8 cellular contexts compared by ENCODE assay signal in genomic region chr15:69760890-69761568, GRCh38.
A peak's percentile ranks its signal among the peaks of the same experiment; 100 is the strongest.
DNase-seq lines count a peak whose midpoint lies in the region; ATAC-seq and TF ChIP-seq lines count a peak whose summit lies in the region.

No MANE protein-coding gene starts in this region.

- H3K27ac ChIP-seq in ACC112 (ENCODE audit: low read depth, low read length) (peak overlapping the region; percentile 93), WERI-Rb-1 (no peak overlapping the region)

- H3K4me1 ChIP-seq in ACC112 (ENCODE audit: control insufficient read depth, insufficient read depth, low read length, unreplicated experiment): peaks cover 51% of the 10 kb centered on the region

- no peak overlapping the region for H2AFZ ChIP-seq in ACC112 (ENCODE audit: low read length, unreplicated experiment)

- H3K9me3 ChIP-seq in WERI-Rb-1 (ENCODE audit: severe bottlenecking): no peaks in the 10 kb centered on the region

- peak overlapping the region; percentile 98 for H3K27ac Mint-ChIP-seq in natural killer cell treated with Interleukin-12 subunit alpha and Interleukin-12 subunit beta and Interleukin-15 and Interleukin-18, amount 100 ng/mL, for 72 hours

- H3K36me3 ChIP-seq in ACC112 (ENCODE audit: insufficient read depth, low read length) (no peaks in the 10 kb centered on the region), WERI-Rb-1 (no peaks in the 10 kb centered on the region)

- H3K4me1 Mint-ChIP-seq in natural killer cell treated with Interleukin-12 subunit alpha and Interleukin-12 subunit beta and Interleukin-15 and Interleukin-18, amount 100 ng/mL, for 72 hours (ENCODE audit: low read depth in 2 of 2): peaks cover 70 to 72% of the 10 kb centered on the region in 2 donors

- ATAC-seq in natural killer cell treated with Interleukin-12 subunit alpha and Interleukin-12 subunit beta and Interleukin-15 and Interleukin-18, amount 100 ng/mL, for 72 hours: peak; percentile 82 to 88

- H3K4me3 ChIP-seq in ACC112 (ENCODE audit: low read depth, low read length): no peak overlapping the region
- H3K4me3 ChIP-seq in WERI-Rb-1 (ENCODE audit: low read depth, low read length): no peak overlapping the region

- H3K4me3 Mint-ChIP-seq in natural killer cell treated with Interleukin-12 subunit alpha and Interleukin-12 subunit beta and Interleukin-15 and Interleukin-18, amount 100 ng/mL, for 72 hours: peak overlapping the region; percentile 87

- peaks cover 7% of the 10 kb centered on the region for H3K9me3 Mint-ChIP-seq in natural killer cell treated with Interleukin-12 subunit alpha and Interleukin-12 subunit beta and Interleukin-15 and Interleukin-18, amount 100 ng/mL, for 72 hours

- peaks cover 3 to 4% of the 10 kb centered on the region in 2 donors for H3K27me3 Mint-ChIP-seq in natural killer cell treated with Interleukin-12 subunit alpha and Interleukin-12 subunit beta and Interleukin-15 and Interleukin-18, amount 100 ng/mL, for 72 hours

- H3K36me3 Mint-ChIP-seq in natural killer cell treated with Interleukin-12 subunit alpha and Interleukin-12 subunit beta and Interleukin-15 and Interleukin-18, amount 100 ng/mL, for 72 hours: peaks cover 2% of the 10 kb centered on the region

- H3K27me3 ChIP-seq in ACC112 (ENCODE audit: insufficient read depth, low read length) (no peaks in the 10 kb centered on the region), WERI-Rb-1 (ENCODE audit: insufficient read depth, low read depth, severe bottlenecking) (no peaks in the 10 kb centered on the region)

- H3K79me2 ChIP-seq in ACC112 (ENCODE audit: control insufficient read depth, insufficient read depth, low read length, unreplicated experiment): no peaks in the 10 kb centered on the region

- no peak for TF ChIP-seq CTCF in GM20000 (IDR thresholded peaks at IDR 0.05; ENCODE audit: extremely low read depth, missing control alignments)
- TF ChIP-seq CTCF in WERI-Rb-1 (IDR thresholded peaks at IDR 0.05; ENCODE audit: low read depth, low read length): no peak

- peak; percentile 59 for DNase-seq in GM20000 (ENCODE audit: low spot score)
- DNase-seq in M059J (ENCODE audit: low read depth): peak; percentile 99
- peak; percentile 73 for DNase-seq in activated CD4-positive, alpha-beta T cell treated with anti-CD3 and anti-CD28 coated beads, Interleukin-2, amount 50 U/mL, for 1 hour
- peak; percentile 95 for DNase-seq in dermis blood vessel endothelial cell
- peak; percentile 89 for DNase-seq in natural killer cell treated with Interleukin-12 subunit alpha and Interleukin-12 subunit beta and Interleukin-15 and Interleukin-18, amount 100 ng/mL, for 72 hours (ENCODE audit: low spot score)
- DNase-seq in stromal cell of bone marrow (ENCODE audit: low read depth): peak; percentile 99
- no peak for DNase-seq in WERI-Rb-1
